9 cellular contexts compared by ENCODE assay signal in genomic region chr9:90755509-90756371, GRCh38. TPM values are rescaled to one million over a fixed set of nuclear protein-coding genes. Genes with fewer than 3 reads are reported as not detected.
DNase-seq lines count a peak whose midpoint lies in the region; FAIRE-seq and TF ChIP-seq lines count a peak whose summit lies in the region.
"Not testable (repeated sequence)": the region's sequence is repeated elsewhere in the genome, so short reads cannot be mapped to it uniquely, and the experiment has no call there.
"Had no signal": no experiment of that assay in that cellular context is flagged by ENCODE, and none has a peak within 500 bp of the region (broad histone marks: within the 10 kb centered on the region; RNA-seq: fewer than 3 reads in every experiment).

No MANE protein-coding gene starts in this region.

- in situ Hi-C loops in GM13976 (cut with MboI; ENCODE audit: low sequenced_read_pairs, unreplicated experiment) = loop anchor here (25.0 kb wide), 2 partner anchors 543 to 618 kb away; no protein-coding TSS in a partner anchor

- H3K4me1 ChIP-seq in H1 (replicated peaks in 1 of 4; ENCODE audit: control insufficient read depth in 3 of 4, insufficient read depth in 4 of 4, low read length in 3 of 4); mesenchymal stem cell (ENCODE audit: control insufficient read depth, insufficient read depth, low read depth, low read length): not testable (repeated sequence)

- not testable (repeated sequence) for H3K9me3 Mint-ChIP-seq in activated T-cell treated with anti-CD3 and anti-CD28 coated beads, Interleukin-2, amount 50 U/mL, for 24 hours

- H3K23ac ChIP-seq in H1 (ENCODE audit: insufficient read length); mesenchymal stem cell (ENCODE audit: low read length in 2 of 2): not testable (repeated sequence)

- not testable (repeated sequence) for H4K8ac ChIP-seq in H1 (ENCODE audit: extremely low read depth, insufficient read depth, low read length); mesenchymal stem cell (ENCODE audit: low read length)

- TF ChIP-seq POLR2A in H1 (IDR thresholded peaks at IDR 0.05; ENCODE audit: control extremely low read depth in 1 of 2, low read depth in 2 of 2, low read length in 2 of 2) = not testable (repeated sequence)

- WGBS in H1 (ENCODE audit: extremely low coverage in 1 of 2, insufficient coverage in 1 of 2, insufficient read length in 1 of 2, insufficient replicate concordance in 2 of 2, low coverage in 1 of 2, low lambda C conversion rate in 2 of 2, missing lambda C conversion rate in 1 of 2), 2 experiments = 69% methylated on average over 9 of the region's 13 CpGs; no CpG with 5 or more reads in 1 of the 2 experiments
- WGBS in mesenchymal stem cell = 71% methylated on average over 11 of the region's 13 CpGs

- H2BK15ac ChIP-seq in H1 (ENCODE audit: low read length); mesenchymal stem cell (ENCODE audit: low read depth, poor library complexity, severe bottlenecking): not testable (repeated sequence)

- FAIRE-seq in H1 (lab: Jason Lieb, UNC) = not testable (repeated sequence)

- not testable (repeated sequence) for H3K27ac ChIP-seq in H1 (ENCODE audit: low read depth, low read length); mesenchymal stem cell (ENCODE audit: low read length, poor library complexity, severe bottlenecking)

- H4K20me1 ChIP-seq in H1 (replicated peaks in 1 of 2; ENCODE audit: control insufficient read depth in 1 of 2, insufficient read depth in 2 of 2, low read length in 2 of 2) = not testable (repeated sequence)

- not testable (repeated sequence) for H3K27me3 ChIP-seq in H1 (replicated peaks in 1 of 4; ENCODE audit: control insufficient read depth in 3 of 4, extremely low read depth in 1 of 4, insufficient read depth in 3 of 4, low read length in 3 of 4); mesenchymal stem cell (ENCODE audit: control insufficient read depth in 1 of 2, insufficient read depth in 1 of 2, low read length in 2 of 2)

- not testable (repeated sequence) for H2BK20ac ChIP-seq in H1 (ENCODE audit: low read length)

- DNase-seq in AG04449 (ENCODE audit: low read depth, low spot score); GM13976 (ENCODE audit: low spot score): not testable (repeated sequence)
- DNase-seq in NCI-H2081 (lab: John Stamatoyannopoulos, UW) = peak; percentile 27 to 39
- peak; percentile 35 for DNase-seq in SK-N-DZ (ENCODE audit: low spot score)
- peak; percentile 67 for DNase-seq in activated T-cell treated with anti-CD3 and anti-CD28 coated beads, Interleukin-2, amount 50 U/mL, for 24 hours
- DNase-seq in H1 (ENCODE audit: low read depth in 1 of 2, low spot score in 2 of 2) = peak; percentile 29 to 58
- peak; percentile 68 for DNase-seq in mesenchymal stem cell
- DNase-seq in stimulated activated CD4-positive, alpha-beta T cell treated with anti-CD3 and anti-CD28 coated beads, Interleukin-2, amount 100 ng/mL, for 4 hours (ENCODE audit: low read depth) = peak; percentile 46

- TF ChIP-seq EP300 in H1 (IDR thresholded peaks at IDR 0.05; ENCODE audit: borderline replicate concordance in 1 of 2, low read depth in 2 of 2, low read length in 2 of 2) = not testable (repeated sequence)

- H3K79me2 ChIP-seq in H1 (ENCODE audit: control insufficient read depth in 1 of 2, insufficient read depth in 2 of 2, low read length in 2 of 2) = not testable (repeated sequence)

- H3K36me3 Mint-ChIP-seq in activated T-cell treated with anti-CD3 and anti-CD28 coated beads, Interleukin-2, amount 50 U/mL, for 24 hours (ENCODE audit: low read depth) = not testable (repeated sequence)

- H3K14ac ChIP-seq in H1 (ENCODE audit: insufficient read length); mesenchymal stem cell (ENCODE audit: low read length in 2 of 2): not testable (repeated sequence)

- H3K56ac ChIP-seq in H1 (replicated peaks; ENCODE audit: insufficient read length, low read depth, low read length) = not testable (repeated sequence)

- H2BK120ac ChIP-seq in H1 (replicated peaks; ENCODE audit: low read depth, low read length); mesenchymal stem cell (ENCODE audit: low read depth, low read length): not testable (repeated sequence)

- H4K91ac ChIP-seq in H1 (replicated peaks; ENCODE audit: insufficient read length, low read length); mesenchymal stem cell (ENCODE audit: low read length): not testable (repeated sequence)

- H3K27ac Mint-ChIP-seq in activated T-cell treated with anti-CD3 and anti-CD28 coated beads, Interleukin-2, amount 50 U/mL, for 24 hours = not testable (repeated sequence)

- not testable (repeated sequence) for H3K79me1 ChIP-seq in H1 (ENCODE audit: low read depth, low read length); mesenchymal stem cell (replicated peaks; ENCODE audit: low read length, poor library complexity, severe bottlenecking)

- CTCF ChIA-PET in AG04449 (lab: Yijun Ruan, JAX) = interaction anchor here (1.2 kb wide), 1 partner anchor 613 kb away, joined by 6 read pairs; no protein-coding TSS in a partner anchor
- CTCF ChIA-PET in H1 (lab: Charles Lee; ENCODE audit: partially characterized antibody) = interaction anchor here (0.7 to 2.5 kb wide), 9 partner anchors 9 to 613 kb away, joined by 3 to 8 read pairs (median 4); no protein-coding TSS in a partner anchor

- not testable (repeated sequence) for H3K9me3 ChIP-seq in H1 (ENCODE audit: insufficient read depth in 2 of 2, low read depth in 1 of 2, low read length in 1 of 2); mesenchymal stem cell (ENCODE audit: control insufficient read depth, low read length)

- not testable (repeated sequence) for H2AFZ ChIP-seq in H1 (ENCODE audit: low read length); mesenchymal stem cell (ENCODE audit: low read depth, low read length)

- not testable (repeated sequence) for H3K4me3 ChIP-seq in AG04449 (ENCODE audit: low read depth, low read length); H1 (ENCODE audit: extremely low read depth in 1 of 4, insufficient read depth in 2 of 4, low read depth in 3 of 4, low read length in 4 of 4); mesenchymal stem cell (ENCODE audit: insufficient read depth in 1 of 2, low read depth in 1 of 2, low read length in 2 of 2)

- H4K5ac ChIP-seq in H1 (ENCODE audit: insufficient read length, low read depth, low read length) = not testable (repeated sequence)

- not testable (repeated sequence) for H3K4ac ChIP-seq in H1 (replicated peaks; ENCODE audit: insufficient read length, low read depth, low read length); mesenchymal stem cell (ENCODE audit: low read depth in 1 of 2, low read length in 2 of 2)

- not testable (repeated sequence) for H2AK5ac ChIP-seq in H1 (ENCODE audit: low read depth, low read length)
- peak overlapping the region; percentile 93 for H2AK5ac ChIP-seq in mesenchymal stem cell (ENCODE audit: low read length, severe bottlenecking)

- H3K9ac ChIP-seq in H1 (replicated peaks in 1 of 4; ENCODE audit: extremely low read depth in 1 of 4, low read depth in 3 of 4, low read length in 3 of 4); mesenchymal stem cell (ENCODE audit: low read length): not testable (repeated sequence)

- not testable (repeated sequence) for H3K23me2 ChIP-seq in H1 (ENCODE audit: low read depth, low read length)

- H3K18ac ChIP-seq in H1 (ENCODE audit: extremely low read depth, low read length); mesenchymal stem cell (ENCODE audit: low read depth in 1 of 2, low read length in 2 of 2): not testable (repeated sequence)

- POLR2A ChIA-PET in AG04449 (lab: Yijun Ruan, JAX); H1 (lab: Charles Lee; ENCODE audit: partially characterized antibody): not testable (repeated sequence)

- peak; percentile 68 to 73 for TF ChIP-seq RAD21 in H1 (IDR thresholded peaks at IDR 0.05 in 1 of 2, conservative IDR thresholded peaks at IDR 0.05 in 1 of 2; ENCODE audit: low read depth in 2 of 2, low read length in 2 of 2)

- not testable (repeated sequence) for H2BK5ac ChIP-seq in H1 (ENCODE audit: low read depth, low read length); mesenchymal stem cell (ENCODE audit: low read depth, low read length, poor library complexity, severe bottlenecking)

- H3K27me3 Mint-ChIP-seq in activated T-cell treated with anti-CD3 and anti-CD28 coated beads, Interleukin-2, amount 50 U/mL, for 24 hours = not testable (repeated sequence)

- H3K4me3 Mint-ChIP-seq in activated T-cell treated with anti-CD3 and anti-CD28 coated beads, Interleukin-2, amount 50 U/mL, for 24 hours = not testable (repeated sequence)

- peak; percentile 17 for TF ChIP-seq CTCF in AG04449 (IDR thresholded peaks at IDR 0.05; ENCODE audit: insufficient read depth, low read length, missing control alignments)
- peak; percentile 41 for TF ChIP-seq CTCF in GM13976 (IDR thresholded peaks at IDR 0.05; ENCODE audit: borderline replicate concordance, control extremely low read depth, extremely low read depth, insufficient read depth, missing control alignments)
- peak in 2 of 3 experiments; percentile 47 to 66; a peak in 3 of 4 replicates for TF ChIP-seq CTCF in H1 (IDR thresholded peaks at IDR 0.05; ENCODE audit: control extremely low read depth in 1 of 3, insufficient read depth in 1 of 3, low read depth in 1 of 3, low read length in 3 of 3)

- H3K36me3 ChIP-seq in H1 (ENCODE audit: control insufficient read depth in 2 of 4, insufficient read depth in 4 of 4, low read length in 3 of 4); mesenchymal stem cell (ENCODE audit: control insufficient read depth in 1 of 2, insufficient read depth in 2 of 2, low read depth in 1 of 2, low read length in 2 of 2): not testable (repeated sequence)

- H2BK12ac ChIP-seq in H1 (ENCODE audit: low read depth, low read length); mesenchymal stem cell (ENCODE audit: low read length in 2 of 2): not testable (repeated sequence)

- H3K4me2 ChIP-seq in H1 (ENCODE audit: insufficient read depth in 1 of 2, low read depth in 2 of 2, low read length in 2 of 2); mesenchymal stem cell (ENCODE audit: low read length, poor library complexity, severe bottlenecking): not testable (repeated sequence)

- H3K4me1 Mint-ChIP-seq in activated T-cell treated with anti-CD3 and anti-CD28 coated beads, Interleukin-2, amount 50 U/mL, for 24 hours (ENCODE audit: low read depth) = not testable (repeated sequence)

RNA-seq across cellular contexts. Expression of gene SYK, which starts 45.9 kb away (rescaled TPM):
- polyA plus RNA-seq in SK-N-DZ (2014; cell fraction: cytosol; rRNA removed) = 0.01 TPM in 1 of 2 replicates, not detected in the other
- not detected in 2 replicates for polyA plus RNA-seq in SK-N-DZ (2014; cell fraction: nucleus; rRNA removed)
- 4.4 and 5.6 TPM in 2 replicates for total RNA-seq in H1 (2021; fragmentation: NEBNext Ultra II Directional; extraction: Animal tissue kit (Norgen Biotek cat#: 25700))
- 1.5 and 1.9 TPM in 2 replicates for polyA plus RNA-seq in H1 (2011; rRNA removed)
- polyA plus RNA-seq in H1 (2011; cell fraction: cytosol; rRNA removed) = 1.2 TPM
- 4.9 TPM for polyA plus RNA-seq in H1 (2011; cell fraction: nucleus; rRNA removed)
- 2.8 to 4.4 TPM (median 3.4 TPM) in 4 replicates for polyA plus RNA-seq in H1 (2012, experiment 1 of 2)
- polyA plus RNA-seq in H1 (2012, experiment 2 of 2) = 1.1 TPM
- 2.9 TPM for polyA plus RNA-seq in H1 (2013, experiment 1 of 2)
- polyA plus RNA-seq in H1 (2013, experiment 2 of 2) = 3.4 TPM
- 1.7 and 2.4 TPM in 2 replicates for polyA minus RNA-seq in H1 (2011; rRNA and poly(A)+ RNA removed)
- polyA minus RNA-seq in H1 (2011; cell fraction: cytosol; rRNA and poly(A)+ RNA removed) = 2.3 TPM
- 3.9 TPM for polyA minus RNA-seq in H1 (2011; cell fraction: nucleus; rRNA and poly(A)+ RNA removed)
- 23.7 TPM for polyA plus RNA-seq in mesenchymal stem cell (2013, experiment 1 of 2)
- polyA plus RNA-seq in mesenchymal stem cell (2013, experiment 2 of 2) = 22.9 TPM
- total RNA-seq: endothelial cell of umbilical vein had no signal
- polyA plus RNA-seq: endothelial cell of umbilical vein had no signal
